ENCODE assay signal across 26 cellular contexts in the genomic region with DNA sequence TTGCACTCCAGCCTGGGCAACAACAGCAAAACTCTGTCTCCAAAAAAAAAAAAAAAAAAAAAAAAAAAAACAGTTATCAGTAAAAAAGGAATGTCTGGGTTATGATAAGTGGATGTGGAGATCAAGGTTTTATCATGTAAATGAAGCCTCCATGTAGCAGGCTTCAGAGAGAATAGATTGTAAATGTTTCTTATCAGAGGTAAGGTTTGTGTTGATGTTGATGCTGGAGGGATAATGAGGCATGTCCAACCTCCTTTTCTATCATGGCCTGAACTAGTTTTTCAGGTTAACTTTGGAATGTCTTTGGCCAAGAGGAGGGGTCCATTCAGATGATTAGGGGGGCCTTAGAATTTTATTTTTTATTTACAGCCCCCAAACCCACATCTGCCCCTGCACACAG. TPM values are rescaled to one million over a fixed set of nuclear protein-coding genes. Genes with fewer than 3 reads are reported as not detected.
DNase-seq lines count a peak whose midpoint lies in the region; ATAC-seq, FAIRE-seq and TF ChIP-seq lines count a peak whose summit lies in the region.
"Had no signal": no experiment of that assay in that cellular context is flagged by ENCODE, and none has a peak within 500 bp of the region (broad histone marks: within the 10 kb centered on the region; RNA-seq: fewer than 3 reads in every experiment).

No MANE protein-coding gene starts in this region.

- H3K4me3 ChIP-seq in BLaER1 (no peak overlapping the region), KMS-11 (IDR thresholded peaks at IDR 0.05; ENCODE audit: insufficient read depth, low read depth, low read length) (no peak overlapping the region), GM12878 (no peak overlapping the region), smooth muscle cell (no peak overlapping the region)
- H3K4me3 ChIP-seq: body of pancreas, esophagus muscularis mucosa, gastrocnemius medialis, right atrium auricular region had no signal

- H3K27ac ChIP-seq in BLaER1: no peak overlapping the region
- H3K27ac ChIP-seq in KMS-11: no peak overlapping the region; the same call in 1 of the 2 replicates
- peak overlapping the region; percentile 43; the same call in 1 of the 2 replicates for H3K27ac ChIP-seq in GM12878 (ENCODE audit: control insufficient read depth, insufficient read depth)
- no peak overlapping the region for H3K27ac ChIP-seq in smooth muscle cell (ENCODE audit: low read depth)
- H3K27ac ChIP-seq: gastrocnemius medialis, right atrium auricular region had no signal

- H3K36me3 Mint-ChIP-seq in nephron (ENCODE audit: low read depth): no peaks in the 10 kb centered on the region
- H3K36me3 Mint-ChIP-seq: activated naive CD8-positive, alpha-beta T cell treated with anti-CD3 and anti-CD28 coated beads for 36 hours had no signal

- TF ChIP-seq CTCF in KMS-11 (conservative IDR thresholded peaks at IDR 0.05; ENCODE audit: low read depth, low read length) (no peak), GM12878 (IDR thresholded peaks at IDR 0.05 in 2 of 3, conservative IDR thresholded peaks at IDR 0.05 in 1 of 3; ENCODE audit: control insufficient read depth in 2 of 3, extremely low read depth in 1 of 3, insufficient read depth in 1 of 3, low read depth in 3 of 3, low read length in 3 of 3) (no peak), nephron (IDR thresholded peaks at IDR 0.05; ENCODE audit: unreplicated experiment in 3 of 3) (no peak), smooth muscle cell (IDR thresholded peaks at IDR 0.05; ENCODE audit: borderline replicate concordance, insufficient read depth, poor library complexity, severe bottlenecking) (no peak)

- H3K4me2 ChIP-seq in BLaER1 (peak overlapping the region; percentile 44), KMS-11 (no peak overlapping the region), GM12878 (ENCODE audit: control insufficient read depth, insufficient read depth) (no peak overlapping the region), smooth muscle cell (no peak overlapping the region)

- H3K36me3 ChIP-seq in BLaER1 (no peaks in the 10 kb centered on the region), KMS-11 (ENCODE audit: insufficient read depth) (no peaks in the 10 kb centered on the region), GM12878 (ENCODE audit: control insufficient read depth in 2 of 2, insufficient read depth in 2 of 2, low read length in 1 of 2) (no peaks in the 10 kb centered on the region), smooth muscle cell (ENCODE audit: low read depth) (no peaks in the 10 kb centered on the region)
- H3K36me3 ChIP-seq: esophagus muscularis mucosa, gastrocnemius medialis, right atrium auricular region had no signal

- CTCF ChIA-PET in GM12878 (lab: Yijun Ruan, JAX): interaction anchor here (1.5 to 2.0 kb wide), 3 partner anchors 17 to 180 kb away, joined by 3 to 9 read pairs (median 8); no protein-coding TSS in a partner anchor

- intact Hi-C loops in GM12878 (cut with micrococcal nuclease; ENCODE audit: unreplicated experiment): no loop called here

- H3K4me1 Mint-ChIP-seq in nephron: peaks cover 17% of the 10 kb centered on the region

- no peaks in the 10 kb centered on the region for H3K9me3 Mint-ChIP-seq in nephron
- H3K9me3 Mint-ChIP-seq: activated naive CD8-positive, alpha-beta T cell treated with anti-CD3 and anti-CD28 coated beads for 36 hours; activated T-helper 2 cell treated with anti-CD3 and anti-CD28 coated beads, Interferon-gamma antibody, Interleukin-2, Interleukin-4, amounts not matched to agents 10 μg/mL and 5 μg/mL and 100 μg/mL, durations not matched to agents 14 hours and 24 hours and 36 hours had no signal

- peak overlapping the region in 1 of 3 experiments; percentile 34 for H3K4me3 Mint-ChIP-seq in nephron
- H3K4me3 Mint-ChIP-seq: activated naive CD8-positive, alpha-beta T cell treated with anti-CD3 and anti-CD28 coated beads for 36 hours had no signal

- peaks cover 20% of the 10 kb centered on the region for H3K27me3 Mint-ChIP-seq in nephron (ENCODE audit: low read depth)
- H3K27me3 Mint-ChIP-seq: activated naive CD8-positive, alpha-beta T cell treated with anti-CD3 and anti-CD28 coated beads for 36 hours had no signal

- H3K9ac ChIP-seq in BLaER1 (no peak overlapping the region), KMS-11 (no peak overlapping the region), GM12878 (ENCODE audit: control insufficient read depth, insufficient read depth, low read length) (no peak overlapping the region), smooth muscle cell (ENCODE audit: low read depth) (no peak overlapping the region)

- POLR2A ChIA-PET in GM12878 (lab: Charles Lee): interaction anchor here (0.6 kb wide), 2 partner anchors 58 to 239 kb away, joined by 3 read pairs; no protein-coding TSS in a partner anchor

- H3F3A ChIP-seq in smooth muscle cell (ENCODE audit: low read depth): no peaks in the 10 kb centered on the region

- TF ChIP-seq RAD21 in GM12878 (IDR thresholded peaks at IDR 0.05; ENCODE audit: insufficient read depth, low read depth, low read length): no peak

- no peak for TF ChIP-seq POLR2A in GM12878 (IDR thresholded peaks at IDR 0.05; ENCODE audit: low read depth, low read length)

- in situ Hi-C loops in GM12878 (cut with MboI): no loop called here

- H2AFZ ChIP-seq in KMS-11 (ENCODE audit: low read depth) (peak overlapping the region; percentile 18; the same call in 1 of the 2 replicates), GM12878 (ENCODE audit: control insufficient read depth, low read depth, low read length) (no peak overlapping the region), smooth muscle cell (ENCODE audit: low read depth) (no peak overlapping the region)

- FAIRE-seq in GM12878 (lab: Jason Lieb, UNC): no peak
- FAIRE-seq: A204.1 had no signal

- DNase-seq in GM12878 (ENCODE audit: low read depth, low spot score) (no peak), DMS79 treated with DMSO at 0.1 percent for 48 hours (lab: John Stamatoyannopoulos, UW) (no peak), smooth muscle cell (lab: John Stamatoyannopoulos, UW; ENCODE audit: unreplicated experiment) (no peak)
- DNase-seq: activated CD4-positive, alpha-beta T cell treated with anti-CD3 and anti-CD28 coated beads, Interleukin-2, amount 50 U/mL, for 1 hour; activated naive CD8-positive, alpha-beta T cell treated with anti-CD3 and anti-CD28 coated beads for 36 hours; effector memory CD4-positive, alpha-beta T cell; gastrocnemius medialis; H7; mammary epithelial cell; NCI-H1694; SIG-M5; stimulated activated CD4-positive, alpha-beta T cell treated with anti-CD3 and anti-CD28 coated beads, Interleukin-4, amount 100 ng/mL, for 24 hours; stimulated activated naive CD4-positive, alpha-beta T cell treated with Interleukin-2 at 50 U/mL for 16 hours had no signal

- peak overlapping the region; percentile 46 to 92 (median 82) for H3K27ac Mint-ChIP-seq in nephron
- H3K27ac Mint-ChIP-seq: activated T-helper 2 cell treated with anti-CD3 and anti-CD28 coated beads, Interferon-gamma antibody, Interleukin-2, Interleukin-4, amounts not matched to agents 10 μg/mL and 5 μg/mL and 100 μg/mL, durations not matched to agents 14 hours and 24 hours and 36 hours had no signal

- BruUV-seq in GM12878 (replicated peaks; lab: Mats Ljungman, UMichigan): no TSS peak

- peaks cover 17% of the 10 kb centered on the region for H3K4me1 ChIP-seq in BLaER1
- peaks cover 9% of the 10 kb centered on the region for H3K4me1 ChIP-seq in KMS-11 (ENCODE audit: low read depth, poor library complexity, severe bottlenecking)
- peaks cover 12% of the 10 kb centered on the region for H3K4me1 ChIP-seq in GM12878 (ENCODE audit: control insufficient read depth, insufficient read depth, low read length)
- peaks cover 10% of the 10 kb centered on the region for H3K4me1 ChIP-seq in smooth muscle cell (ENCODE audit: low read depth)
- H3K4me1 ChIP-seq: gastrocnemius medialis, right atrium auricular region had no signal

- H3K9me3 ChIP-seq in BLaER1 (no peaks in the 10 kb centered on the region), GM12878 (replicated peaks; ENCODE audit: control insufficient read depth, insufficient read depth, low read length) (no peaks in the 10 kb centered on the region), smooth muscle cell (replicated peaks; ENCODE audit: low read depth) (no peaks in the 10 kb centered on the region)
- H3K9me3 ChIP-seq: body of pancreas, esophagus muscularis mucosa, gastrocnemius medialis, right atrium auricular region had no signal

- H3K27me3 ChIP-seq in BLaER1: no peaks in the 10 kb centered on the region
- no peaks in the 10 kb centered on the region for H3K27me3 ChIP-seq in KMS-11 (ENCODE audit: insufficient read depth, low read depth)
- no peaks in the 10 kb centered on the region for H3K27me3 ChIP-seq in GM12878 (replicated peaks in 1 of 2; ENCODE audit: control insufficient read depth in 2 of 2, insufficient read depth in 2 of 2, low read length in 1 of 2)
- no peaks in the 10 kb centered on the region for H3K27me3 ChIP-seq in smooth muscle cell (ENCODE audit: low read depth)
- H3K27me3 ChIP-seq: body of pancreas, esophagus muscularis mucosa, gastrocnemius medialis, right atrium auricular region had no signal

- H3K79me2 ChIP-seq in KMS-11 (ENCODE audit: insufficient read depth, low read depth) (no peaks in the 10 kb centered on the region), GM12878 (ENCODE audit: control insufficient read depth, insufficient read depth, low read length) (no peaks in the 10 kb centered on the region), smooth muscle cell (ENCODE audit: low read depth) (no peaks in the 10 kb centered on the region)

- TF ChIP-seq EP300 in GM12878 (IDR thresholded peaks at IDR 0.05; ENCODE audit: borderline replicate concordance in 1 of 2, control insufficient read depth in 1 of 2, low read depth in 2 of 2, low read length in 2 of 2): no peak

- RAD21 ChIA-PET in GM12878 (lab: Charles Lee; ENCODE audit: unreplicated experiment): interaction anchor here (0.6 kb wide), 1 partner anchor 127 kb away, joined by 3 read pairs; no protein-coding TSS in a partner anchor

- ATAC-seq in GM12878: no peak
- no peak for ATAC-seq in GM18520 (IDR thresholded peaks at IDR 0.05; ENCODE audit: unreplicated experiment)
- ATAC-seq in HG03521 (IDR thresholded peaks at IDR 0.05; ENCODE audit: unreplicated experiment): no peak
- ATAC-seq: gastrocnemius medialis had no signal

- H4K20me1 ChIP-seq in BLaER1 (no peaks in the 10 kb centered on the region), KMS-11 (ENCODE audit: insufficient read depth) (no peaks in the 10 kb centered on the region), GM12878 (ENCODE audit: control insufficient read depth, insufficient read depth) (no peaks in the 10 kb centered on the region), smooth muscle cell (ENCODE audit: low read depth) (no peaks in the 10 kb centered on the region)

- SMC1A ChIA-PET in GM12878 (lab: Charles Lee; ENCODE audit: uncharacterized antibody, unreplicated experiment): interaction anchor here (0.6 to 1.4 kb wide), 3 partner anchors 20 to 140 kb away, joined by 3 read pairs; no protein-coding TSS in a partner anchor

RNA-seq across cellular contexts. Expression of a gene that starts 35.4 kb away (rescaled TPM):
- not detected in 2 replicates for total RNA-seq in GM12878 (2013; cell fraction: nucleolus; rRNA removed)
- total RNA-seq in GM12878 (2014; rRNA removed) (not detected in 2 replicates), GM12878 (2014; rRNA removed; fragmentation: Illumina TruSeq; extraction: Trizol) (not detected in 2 replicates), GM12878 (2021) (not detected in 2 replicates), smooth muscle cell (not detected in 2 replicates)
- polyA plus RNA-seq in GM12878 (2011; ENCODE audit: low read depth): not detected
- polyA plus RNA-seq in GM12878 (2011; rRNA removed) (not detected in 2 replicates), GM12878 (2014; fragmentation: Illumina TruSeq; extraction: Trizol) (not detected in 2 replicates), GM12878 (2014; fragmentation: Nextera tagmentation; extraction: Ambion mirVana) (not detected), GM12878 (2014; rRNA removed) (not detected in 2 replicates), GM12878 (2016; fragmentation: Nextera tagmentation; extraction: Ambion mirVana) (not detected), smooth muscle cell (0.49 and 0.96 TPM in 2 replicates)
- not detected in 2 replicates for polyA plus RNA-seq in GM12878 (2011; cell fraction: cytosol; rRNA removed)
- polyA plus RNA-seq in GM12878 (2011; cell fraction: nucleus; rRNA removed): not detected in 2 replicates
- not detected in 2 replicates for polyA plus RNA-seq in GM12878 (2012)
- polyA minus RNA-seq in GM12878 (2011; rRNA and poly(A)+ RNA removed): not detected in 2 replicates
- polyA minus RNA-seq in GM12878 (2011; cell fraction: cytosol; rRNA and poly(A)+ RNA removed): not detected in 2 replicates
- not detected in 2 replicates for polyA minus RNA-seq in GM12878 (2011; cell fraction: nucleus; rRNA and poly(A)+ RNA removed)
- total RNA-seq: activated naive CD8-positive, alpha-beta T cell treated with anti-CD3 and anti-CD28 coated beads for 36 hours; activated T-helper 2 cell treated with anti-CD3 and anti-CD28 coated beads, Interferon-gamma antibody, Interleukin-2, Interleukin-4, amounts not matched to agents 10 μg/mL and 5 μg/mL and 100 μg/mL, durations not matched to agents 14 hours and 24 hours and 36 hours; esophagus muscularis mucosa; gastrocnemius medialis; H7; osteocyte; right atrium auricular region; T-helper 1 cell treated with Interleukin-12 subunit alpha and Interleukin-12 subunit beta and Interleukin-4 antibody, amounts not matched to agents 30 ng/mL and 1 ng/mL, for 36 hours had no signal
- polyA plus RNA-seq: BJ, mammary epithelial cell had no signal
